In the genomic region with DNA sequence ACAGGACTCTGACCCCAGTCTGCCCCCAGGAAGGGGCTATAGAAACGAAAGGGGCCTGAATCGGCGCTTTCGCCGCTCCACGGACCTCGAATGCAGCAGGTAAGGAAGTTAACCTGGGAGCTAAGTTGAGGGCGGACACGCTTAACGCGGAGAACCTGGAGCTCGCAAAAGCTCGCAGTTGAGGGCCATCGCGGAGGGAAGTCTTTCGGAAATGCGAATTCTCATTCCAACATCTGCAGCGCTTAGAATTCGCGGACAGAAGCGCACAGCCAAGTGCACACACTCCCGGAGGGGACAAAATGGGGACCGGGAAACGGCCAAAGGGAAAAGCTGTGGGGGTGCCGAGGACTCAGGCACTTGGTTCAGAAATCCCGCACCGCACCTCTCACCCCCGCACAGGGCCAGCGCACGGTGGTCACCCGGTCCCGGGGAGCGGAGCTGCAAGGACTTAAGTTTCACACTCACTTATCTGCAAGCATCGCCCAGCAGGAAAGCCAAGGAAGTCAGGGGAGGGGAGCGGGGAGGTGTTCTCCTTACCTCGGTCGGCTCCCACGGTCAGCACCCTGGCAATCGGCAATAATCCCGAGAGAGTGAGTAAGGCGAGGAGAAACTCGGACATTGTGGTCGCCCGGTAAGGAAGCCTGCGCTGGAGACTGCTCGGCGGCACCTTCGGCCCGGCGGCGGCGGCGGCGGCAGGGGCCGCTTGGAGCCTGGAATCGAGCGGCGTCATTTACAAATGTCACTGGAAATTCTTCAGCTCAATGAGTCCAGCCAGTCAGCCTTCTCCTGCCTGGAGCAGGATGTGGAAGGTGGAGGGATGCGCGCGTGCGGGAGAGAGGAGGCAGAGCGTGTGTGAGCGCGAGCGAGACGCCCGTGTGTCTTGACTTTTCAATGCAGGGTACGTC, we compare ENCODE assay signal across 1 cellular context.
TF ChIP-seq lines count a peak whose summit lies in the region.

No MANE protein-coding gene starts in this region.

TF ChIP-seq in HepG2, 621 proteins besides CTCF, POLR2A, EP300 and RAD21 (continued from another document and continues in another):
- TF ChIP-seq ZNF512B (CRISPR knock-in tag; IDR thresholded peaks at IDR 0.05; ENCODE audit: borderline replicate concordance) (0 out of 2 replicates have a peak, but pooled peaks have one; percentile 44), SOX6 (IDR thresholded peaks at IDR 0.05) (no peak), SOX6 (CRISPR knock-in tag; IDR thresholded peaks at IDR 0.05) (0 out of 2 replicates have a peak, but pooled peaks have one; percentile 17), ZNF383 (CRISPR knock-in tag; IDR thresholded peaks at IDR 0.05; ENCODE audit: borderline replicate concordance) (no peak), ARHGAP35 (CRISPR knock-in tag; IDR thresholded peaks at IDR 0.05; ENCODE audit: borderline replicate concordance) (no peak), ZNF180 (CRISPR knock-in tag; IDR thresholded peaks at IDR 0.05; ENCODE audit: borderline replicate concordance, low read depth) (no peak), RFX5 (IDR thresholded peaks at IDR 0.05; ENCODE audit: low read depth, low read length) (no peak), ZBTB40 (IDR thresholded peaks at IDR 0.05) (no peak), ZBTB40 (CRISPR knock-in tag; IDR thresholded peaks at IDR 0.05) (no peak), TFDP1 (CRISPR knock-in tag; IDR thresholded peaks at IDR 0.05; ENCODE audit: borderline replicate concordance) (no peak), CHD4 (IDR thresholded peaks at IDR 0.05; ENCODE audit: borderline replicate concordance, low read length) (no peak), FOXO4 (CRISPR knock-in tag; conservative IDR thresholded peaks at IDR 0.05) (no peak), THAP7 (CRISPR knock-in tag; IDR thresholded peaks at IDR 0.05) (no peak), FOXC1 (CRISPR knock-in tag; IDR thresholded peaks at IDR 0.05; ENCODE audit: borderline replicate concordance) (no peak), ZNF605 (CRISPR knock-in tag; IDR thresholded peaks at IDR 0.05) (no peak), TERF1 (CRISPR knock-in tag; IDR thresholded peaks at IDR 0.05) (no peak), CC2D1A (CRISPR knock-in tag; IDR thresholded peaks at IDR 0.05) (no peak), ZNF251 (CRISPR knock-in tag; IDR thresholded peaks at IDR 0.05) (no peak), ZKSCAN1 (IDR thresholded peaks at IDR 0.05; ENCODE audit: low read length) (no peak)
- TF ChIP-seq, protein P1, sequence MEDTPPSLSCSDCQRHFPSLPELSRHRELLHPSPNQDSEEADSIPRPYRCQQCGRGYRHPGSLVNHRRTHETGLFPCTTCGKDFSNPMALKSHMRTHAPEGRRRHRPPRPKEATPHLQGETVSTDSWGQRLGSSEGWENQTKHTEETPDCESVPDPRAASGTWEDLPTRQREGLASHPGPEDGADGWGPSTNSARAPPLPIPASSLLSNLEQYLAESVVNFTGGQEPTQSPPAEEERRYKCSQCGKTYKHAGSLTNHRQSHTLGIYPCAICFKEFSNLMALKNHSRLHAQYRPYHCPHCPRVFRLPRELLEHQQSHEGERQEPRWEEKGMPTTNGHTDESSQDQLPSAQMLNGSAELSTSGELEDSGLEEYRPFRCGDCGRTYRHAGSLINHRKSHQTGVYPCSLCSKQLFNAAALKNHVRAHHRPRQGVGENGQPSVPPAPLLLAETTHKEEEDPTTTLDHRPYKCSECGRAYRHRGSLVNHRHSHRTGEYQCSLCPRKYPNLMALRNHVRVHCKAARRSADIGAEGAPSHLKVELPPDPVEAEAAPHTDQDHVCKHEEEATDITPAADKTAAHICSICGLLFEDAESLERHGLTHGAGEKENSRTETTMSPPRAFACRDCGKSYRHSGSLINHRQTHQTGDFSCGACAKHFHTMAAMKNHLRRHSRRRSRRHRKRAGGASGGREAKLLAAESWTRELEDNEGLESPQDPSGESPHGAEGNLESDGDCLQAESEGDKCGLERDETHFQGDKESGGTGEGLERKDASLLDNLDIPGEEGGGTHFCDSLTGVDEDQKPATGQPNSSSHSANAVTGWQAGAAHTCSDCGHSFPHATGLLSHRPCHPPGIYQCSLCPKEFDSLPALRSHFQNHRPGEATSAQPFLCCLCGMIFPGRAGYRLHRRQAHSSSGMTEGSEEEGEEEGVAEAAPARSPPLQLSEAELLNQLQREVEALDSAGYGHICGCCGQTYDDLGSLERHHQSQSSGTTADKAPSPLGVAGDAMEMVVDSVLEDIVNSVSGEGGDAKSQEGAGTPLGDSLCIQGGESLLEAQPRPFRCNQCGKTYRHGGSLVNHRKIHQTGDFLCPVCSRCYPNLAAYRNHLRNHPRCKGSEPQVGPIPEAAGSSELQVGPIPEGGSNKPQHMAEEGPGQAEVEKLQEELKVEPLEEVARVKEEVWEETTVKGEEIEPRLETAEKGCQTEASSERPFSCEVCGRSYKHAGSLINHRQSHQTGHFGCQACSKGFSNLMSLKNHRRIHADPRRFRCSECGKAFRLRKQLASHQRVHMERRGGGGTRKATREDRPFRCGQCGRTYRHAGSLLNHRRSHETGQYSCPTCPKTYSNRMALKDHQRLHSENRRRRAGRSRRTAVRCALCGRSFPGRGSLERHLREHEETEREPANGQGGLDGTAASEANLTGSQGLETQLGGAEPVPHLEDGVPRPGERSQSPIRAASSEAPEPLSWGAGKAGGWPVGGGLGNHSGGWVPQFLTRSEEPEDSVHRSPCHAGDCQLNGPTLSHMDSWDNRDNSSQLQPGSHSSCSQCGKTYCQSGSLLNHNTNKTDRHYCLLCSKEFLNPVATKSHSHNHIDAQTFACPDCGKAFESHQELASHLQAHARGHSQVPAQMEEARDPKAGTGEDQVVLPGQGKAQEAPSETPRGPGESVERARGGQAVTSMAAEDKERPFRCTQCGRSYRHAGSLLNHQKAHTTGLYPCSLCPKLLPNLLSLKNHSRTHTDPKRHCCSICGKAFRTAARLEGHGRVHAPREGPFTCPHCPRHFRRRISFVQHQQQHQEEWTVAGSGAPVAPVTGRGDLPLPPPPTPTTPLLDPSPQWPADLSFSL (CRISPR knock-in tag; IDR thresholded peaks at IDR 0.05) = no peak
- TF ChIP-seq, protein P2, sequence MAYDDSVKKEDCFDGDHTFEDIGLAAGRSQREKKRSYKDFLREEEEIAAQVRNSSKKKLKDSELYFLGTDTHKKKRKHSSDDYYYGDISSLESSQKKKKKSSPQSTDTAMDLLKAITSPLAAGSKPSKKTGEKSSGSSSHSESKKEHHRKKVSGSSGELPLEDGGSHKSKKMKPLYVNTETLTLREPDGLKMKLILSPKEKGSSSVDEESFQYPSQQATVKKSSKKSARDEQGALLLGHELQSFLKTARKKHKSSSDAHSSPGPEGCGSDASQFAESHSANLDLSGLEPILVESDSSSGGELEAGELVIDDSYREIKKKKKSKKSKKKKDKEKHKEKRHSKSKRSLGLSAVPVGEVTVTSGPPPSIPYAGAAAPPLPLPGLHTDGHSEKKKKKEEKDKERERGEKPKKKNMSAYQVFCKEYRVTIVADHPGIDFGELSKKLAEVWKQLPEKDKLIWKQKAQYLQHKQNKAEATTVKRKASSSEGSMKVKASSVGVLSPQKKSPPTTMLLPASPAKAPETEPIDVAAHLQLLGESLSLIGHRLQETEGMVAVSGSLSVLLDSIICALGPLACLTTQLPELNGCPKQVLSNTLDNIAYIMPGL (CRISPR knock-in tag; IDR thresholded peaks at IDR 0.05; ENCODE audit: borderline replicate concordance in 1 of 2, low read depth in 1 of 2) = no peak
